ENCODE assay signal across 13 cellular contexts in the genomic region with DNA sequence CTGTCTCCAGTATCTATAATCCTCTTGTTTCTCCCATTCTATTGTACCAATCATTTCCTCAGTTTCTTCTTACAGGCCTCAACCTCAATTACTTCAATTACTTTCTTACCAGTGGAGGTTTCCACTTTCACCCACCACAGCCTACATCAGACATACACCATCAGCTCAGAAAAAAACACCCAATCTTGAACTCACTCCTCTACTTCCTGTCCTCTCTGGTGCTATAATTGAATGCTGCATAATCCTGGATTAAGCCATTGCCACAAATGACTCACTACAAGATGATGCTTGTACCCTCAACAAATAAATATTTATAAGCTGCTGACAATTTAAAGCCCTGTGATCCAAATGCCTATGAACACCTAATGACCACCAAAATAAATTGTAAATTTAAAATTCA. TPM values are rescaled to one million over a fixed set of nuclear protein-coding genes. Genes with fewer than 3 reads are reported as not detected.
DNase-seq lines count a peak whose midpoint lies in the region; ATAC-seq, FAIRE-seq and TF ChIP-seq lines count a peak whose summit lies in the region.
"Had no signal": no experiment of that assay in that cellular context is flagged by ENCODE, and none has a peak within 500 bp of the region (broad histone marks: within the 10 kb centered on the region; RNA-seq: fewer than 3 reads in every experiment).

No MANE protein-coding gene starts in this region.

- no peaks in the 10 kb centered on the region for H3K27me3 ChIP-seq in astrocyte (ENCODE audit: insufficient read depth, low read length)
- H3K27me3 ChIP-seq in trophoblast cell (ENCODE audit: insufficient read depth, low read length), result no peaks in the 10 kb centered on the region
- H3K27me3 ChIP-seq: stomach had no signal

- H3K4me2 ChIP-seq in astrocyte (ENCODE audit: low read length) (no peak overlapping the region), trophoblast cell (ENCODE audit: low read length) (no peak overlapping the region)

- no peak overlapping the region for H2AK5ac ChIP-seq in trophoblast cell (ENCODE audit: low read length)

- H2BK120ac ChIP-seq in trophoblast cell (ENCODE audit: insufficient read depth, low read length, poor library complexity), result no peak overlapping the region

- no peaks in the 10 kb centered on the region for H3K9me3 Mint-ChIP-seq in astrocyte (ENCODE audit: unreplicated experiment)
- H3K9me3 Mint-ChIP-seq: IgD-negative memory B cell, naive B cell had no signal

- H2AFZ ChIP-seq in astrocyte (ENCODE audit: low read depth, low read length), result no peak overlapping the region
- H2AFZ ChIP-seq in trophoblast cell (ENCODE audit: insufficient read depth, low read length, poor library complexity), result no peak overlapping the region

- no peak overlapping the region for H3K23ac ChIP-seq in trophoblast cell (ENCODE audit: low read length)

- no peaks in the 10 kb centered on the region for H3K27me3 Mint-ChIP-seq in astrocyte (ENCODE audit: low read depth, unreplicated experiment)
- H3K27me3 Mint-ChIP-seq: dendritic cell treated with granulocyte-macrophage colony-stimulating factor and Interleukin-4, amounts not matched to agents 40 ng/mL and 50 ng/mL, for 4 days; IgD-negative memory B cell; naive B cell had no signal

- peaks cover 48% of the 10 kb centered on the region for H3K4me1 Mint-ChIP-seq in astrocyte (ENCODE audit: low read depth, unreplicated experiment)

- peak overlapping the region; percentile 94 for H3K4ac ChIP-seq in trophoblast cell (ENCODE audit: low read depth, low read length)

- ATAC-seq in GM18868 (IDR thresholded peaks at IDR 0.05; ENCODE audit: unreplicated experiment), result peak; percentile 43
- ATAC-seq in HG03280 (IDR thresholded peaks at IDR 0.05; ENCODE audit: unreplicated experiment), result no peak

- H2BK5ac ChIP-seq in trophoblast cell (ENCODE audit: low read depth, low read length, poor library complexity), result no peak overlapping the region

- peaks cover 99% of the 10 kb centered on the region for H3K79me2 ChIP-seq in astrocyte (ENCODE audit: insufficient read depth, low read length)
- H3K79me2 ChIP-seq in trophoblast cell (ENCODE audit: control insufficient read depth, insufficient read depth, low read length, poor library complexity), result peaks cover 7% of the 10 kb centered on the region

- H3K36me3 Mint-ChIP-seq in astrocyte (ENCODE audit: low read depth, unreplicated experiment), result peaks cover 2% of the 10 kb centered on the region
- H3K36me3 Mint-ChIP-seq: IgD-negative memory B cell, naive B cell had no signal

- no peaks in the 10 kb centered on the region for H3K79me1 ChIP-seq in trophoblast cell (ENCODE audit: low read length)

- H3K36me3 ChIP-seq in astrocyte (ENCODE audit: insufficient read depth, low read length) (no peaks in the 10 kb centered on the region), trophoblast cell (ENCODE audit: control insufficient read depth in 1 of 2, insufficient read depth in 2 of 2, low read length in 2 of 2) (peaks cover 0 to 2% of the 10 kb centered on the region in 2 experiments)
- H3K36me3 ChIP-seq: stomach had no signal

- H3K18ac ChIP-seq in trophoblast cell (ENCODE audit: low read length), result no peak overlapping the region

- DNase-seq in LHCN-M2 (ENCODE audit: low read depth) (peak; percentile 69), astrocyte (ENCODE audit: low read depth) (peak; percentile 46), trophoblast cell (no peak), NCI-H2171 treated with DMSO at 0.1 percent for 48 hours (lab: John Stamatoyannopoulos, UW) (no peak), ACHN (no peak)
- DNase-seq: naive B cell, NCI-H345, stomach, SW 1271 had no signal

- H3K27ac Mint-ChIP-seq in astrocyte (ENCODE audit: unreplicated experiment), result no peak overlapping the region
- H3K27ac Mint-ChIP-seq: dendritic cell treated with granulocyte-macrophage colony-stimulating factor and Interleukin-4, amounts not matched to agents 40 ng/mL and 50 ng/mL, for 4 days had no signal

- no peak for TF ChIP-seq CTCF in astrocyte (IDR thresholded peaks at IDR 0.05; ENCODE audit: insufficient read depth, low read depth, low read length)

- FAIRE-seq in astrocyte (lab: Jason Lieb, UNC), result no peak

- H3K9ac ChIP-seq in astrocyte (ENCODE audit: low read length), result no peak overlapping the region
- no peak overlapping the region for H3K9ac ChIP-seq in trophoblast cell (ENCODE audit: low read length)

- no peak overlapping the region for H3K4me3 Mint-ChIP-seq in astrocyte (ENCODE audit: unreplicated experiment)
- H3K4me3 Mint-ChIP-seq: dendritic cell treated with granulocyte-macrophage colony-stimulating factor and Interleukin-4, amounts not matched to agents 40 ng/mL and 50 ng/mL, for 4 days had no signal

- no peak overlapping the region for H4K8ac ChIP-seq in trophoblast cell (ENCODE audit: low read depth, low read length)

- H3K4me1 ChIP-seq in astrocyte (ENCODE audit: insufficient read depth, low read length), result peaks cover 9% of the 10 kb centered on the region
- peaks cover 0 to 2% of the 10 kb centered on the region in 2 experiments for H3K4me1 ChIP-seq in trophoblast cell (ENCODE audit: control insufficient read depth in 1 of 2, insufficient read depth in 2 of 2, low read length in 2 of 2)

- in situ Hi-C loops in ACHN (cut with HindIII; ENCODE audit: low pct_ligation_motif_present, low pct_unique_long_range_greater_than_20kb, low sequenced_read_pairs), result no loop called here

- H3K14ac ChIP-seq in trophoblast cell (ENCODE audit: low read length), result no peak overlapping the region

- no peak overlapping the region for H4K12ac ChIP-seq in trophoblast cell (ENCODE audit: low read depth, low read length)

- H3K27ac ChIP-seq in astrocyte (ENCODE audit: low read depth, low read length) (no peak overlapping the region), trophoblast cell (ENCODE audit: low read depth, low read length) (no peak overlapping the region)

- H3K4me3 ChIP-seq in astrocyte (ENCODE audit: insufficient read depth, low read depth, low read length) (no peak overlapping the region), trophoblast cell (ENCODE audit: low read depth, low read length) (no peak overlapping the region)
- H3K4me3 ChIP-seq: stomach had no signal

- H4K20me1 ChIP-seq in astrocyte (ENCODE audit: insufficient read depth, low read length), result peaks cover 87% of the 10 kb centered on the region

- H2BK12ac ChIP-seq in trophoblast cell (ENCODE audit: low read length), result no peak overlapping the region

- H3K9me3 ChIP-seq in astrocyte (ENCODE audit: insufficient read depth, low read depth, low read length) (no peaks in the 10 kb centered on the region), trophoblast cell (ENCODE audit: insufficient read depth, low read depth, low read length) (no peaks in the 10 kb centered on the region)
- H3K9me3 ChIP-seq: stomach had no signal

- H4K91ac ChIP-seq in trophoblast cell (ENCODE audit: low read depth, low read length), result no peak overlapping the region

RNA-seq across cellular contexts. Expression of a gene that starts 18.5 kb away (rescaled TPM):
- total RNA-seq in LHCN-M2 (2014; rRNA removed) (54.3 and 57.3 TPM in 2 replicates), astrocyte (57.1 and 58.0 TPM in 2 replicates)
- polyA plus RNA-seq in LHCN-M2 (2012), result 21.9 TPM
- polyA plus RNA-seq in trophoblast cell (2013), result 52.2 and 52.9 TPM in 2 replicates

Comparison
In these comparisons a context has a peak if more than half of its experiments do, and no peak if none do; other contexts are left out.
1. DNase-seq: peak in LHCN-M2 (single experiment) and astrocyte (single experiment); none in trophoblast cell (0 of 2), NCI-H2171 treated with DMSO at 0.1 percent for 48 hours (single experiment) and ACHN (single experiment).